In genomic region chr6:18102783-18103509, GRCh38 we compare ENCODE assay signal across 27 cellular contexts. TPM values are rescaled to one million over a fixed set of nuclear protein-coding genes. Genes with fewer than 3 reads are reported as not detected.
A peak's percentile ranks its signal among the peaks of the same experiment; 100 is the strongest.
DNase-seq lines count a peak whose midpoint lies in the region; ATAC-seq, FAIRE-seq and TF ChIP-seq lines count a peak whose summit lies in the region.
"Had no signal": no experiment of that assay in that cellular context is flagged by ENCODE, and none has a peak within 500 bp of the region (broad histone marks: within the 10 kb centered on the region; RNA-seq: fewer than 3 reads in every experiment).

No MANE protein-coding gene starts in this region.

- peak; percentile 24 for DNase-seq in DMS 273 (lab: John Stamatoyannopoulos, UW; ENCODE audit: unreplicated experiment)
- no peak for DNase-seq in DMS 273 treated with DMSO at 0.1 percent for 48 hours (lab: John Stamatoyannopoulos, UW)
- peak; percentile 38 to 62 for DNase-seq in NCI-H446 (lab: John Stamatoyannopoulos, UW)
- DNase-seq in cerebellum (ENCODE audit: low spot score) = peak; percentile 39
- peak; percentile 40 to 73 for DNase-seq in gastrocnemius medialis
- DNase-seq in HTR-8/SVneo (ENCODE audit: insufficient read length, low spot score) = no peak
- DNase-seq in vagina (ENCODE audit: extremely low spot score in 2 of 2) = no peak
- DNase-seq: ACHN; Caco-2; CD4-positive, alpha-beta memory T cell; DMS153; GOT3; HCEC 1CT; KBM-7; NCI-H1092; NCI-H1436; NCI-H187 treated with DMSO at 0.1 percent for 48 hours; NCI-H2107; NCI-H510A; NK-92 treated with Interleukin-12 subunit alpha and Interleukin-12 subunit beta, amount 100 ng/mL, for 24 hours; SJCRH30 had no signal

- H3K4me3 ChIP-seq in gastrocnemius medialis (peak overlapping the region in 3 of 4 donors; percentile 19 to 36 (median 24)), vagina (no peak overlapping the region)
- H3K4me3 ChIP-seq: BLaER1, SJCRH30 had no signal

- no peaks in the 10 kb centered on the region for H3K9me3 ChIP-seq in gastrocnemius medialis
- no peaks in the 10 kb centered on the region for H3K9me3 ChIP-seq in vagina
- H3K9me3 ChIP-seq: SJCRH30 had no signal

- no peaks in the 10 kb centered on the region for H3K36me3 ChIP-seq in gastrocnemius medialis
- H3K36me3 ChIP-seq in vagina = no peaks in the 10 kb centered on the region
- H3K36me3 ChIP-seq: BLaER1, SJCRH30 had no signal

- H3K27me3 ChIP-seq in gastrocnemius medialis = no peaks in the 10 kb centered on the region
- no peaks in the 10 kb centered on the region for H3K27me3 ChIP-seq in vagina
- H3K27me3 ChIP-seq: BLaER1, SJCRH30 had no signal

- FAIRE-seq in HTR-8/SVneo (lab: Jason Lieb, UNC) = no peak
- FAIRE-seq: G401.6, HepG2 had no signal

- no peak for TF ChIP-seq CTCF in gastrocnemius medialis (IDR thresholded peaks at IDR 0.05 in 4 of 5, conservative IDR thresholded peaks at IDR 0.05 in 1 of 5)
- no peak for TF ChIP-seq CTCF in vagina (IDR thresholded peaks at IDR 0.05)

- ATAC-seq in gastrocnemius medialis (peak; percentile 93 to 98), GM21447 (IDR thresholded peaks at IDR 0.05; ENCODE audit: unreplicated experiment) (no peak)
- ATAC-seq: HepG2, Panc1 had no signal

- TF ChIP-seq POLR2A in gastrocnemius medialis (IDR thresholded peaks at IDR 0.05) (no peak), vagina (IDR thresholded peaks at IDR 0.05) (no peak)

- intact Hi-C loops in gastrocnemius medialis (cut with DNase I; ENCODE audit: low total_unique reads) = loop anchor here (2.0 kb wide), 1 partner anchor 20 kb away; the partner anchor contains the start of gene NHLRC1
- intact Hi-C loops in vagina (cut with DNase I) = no loop called here

- in situ Hi-C loops in gastrocnemius medialis (cut with MboI; ENCODE audit: low sequenced_read_pairs in 4 of 4) = loop anchor here in 3 of 4 donors (25.0 kb wide), 2 partner anchors 266 to 941 kb away; no protein-coding TSS in a partner anchor

- H3K4me1 ChIP-seq in gastrocnemius medialis (peaks cover 8 to 13% of the 10 kb centered on the region in 2 donors), vagina (no peaks in the 10 kb centered on the region)
- H3K4me1 ChIP-seq: Caco-2, SJCRH30 had no signal

- H3K27ac ChIP-seq in gastrocnemius medialis (peak overlapping the region; percentile 58 to 83 (median 74)), vagina (no peak overlapping the region)
- H3K27ac ChIP-seq: 22Rv1, BLaER1, SJCRH30 had no signal

RNA-seq across cellular contexts. Expression of gene NHLRC1, which starts 19.5 kb away (rescaled TPM):
- total RNA-seq in cerebellum (2.8 TPM), gastrocnemius medialis (1 to 10 TPM in 3 of 4 donors, under 1 TPM in 1; 0.56 to 1.9 (median 1.4) TPM), vagina (0.74 TPM)
- total RNA-seq: SJCRH30 had no signal

RNA-seq across cellular contexts. Expression of gene TPMT, which starts 51.9 kb away (rescaled TPM):
- total RNA-seq in cerebellum (6.0 TPM), gastrocnemius medialis (1 to 10 TPM; 5.9 to 9.5 (median 7.9) TPM), vagina (11.0 TPM)

RNA-seq across cellular contexts. Expression of gene KDM1B, which starts 52.3 kb away (rescaled TPM):
- 35.3 TPM for total RNA-seq in cerebellum
- 10 to 100 TPM; 14.5 to 29.9 (median 26.0) TPM for total RNA-seq in gastrocnemius medialis
- 20.6 TPM for total RNA-seq in vagina

Comparison
In these comparisons a context has a peak if more than half of its experiments do, and no peak if none do; other contexts are left out.
1. DNase-seq: peak in DMS 273 (single experiment), NCI-H446 (2 of 2), cerebellum (single experiment) and gastrocnemius medialis (2 of 2); none in DMS 273 treated with DMSO at 0.1 percent for 48 hours (single experiment), HTR-8/SVneo (single experiment) and vagina (0 of 2).
2. H3K4me3 ChIP-seq: peak in gastrocnemius medialis (3 of 4); none in vagina (0 of 2).